ENCODE assay signal across 21 cellular contexts in the genomic region with DNA sequence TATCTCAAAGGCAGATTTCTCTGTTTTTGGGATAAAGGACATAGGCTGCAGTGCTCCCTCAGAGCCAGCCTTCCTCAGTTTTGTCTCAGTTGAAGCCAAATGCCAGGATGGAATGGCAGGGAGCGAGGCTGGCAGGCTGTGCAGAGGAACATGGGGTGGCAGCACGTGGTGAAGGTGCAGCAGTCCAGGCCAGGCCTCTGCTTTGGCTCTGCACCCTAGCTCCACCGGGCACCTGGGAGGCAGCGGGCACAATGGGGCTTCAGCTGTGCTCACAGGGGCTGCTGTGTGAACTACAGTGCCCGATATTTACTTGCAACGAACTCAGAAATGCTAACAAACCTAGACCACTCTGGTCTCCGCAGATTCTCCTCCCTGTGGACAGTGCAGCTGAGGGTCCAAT.
"Had no signal": no experiment of that assay in that cellular context is flagged by ENCODE, and none has a peak within 500 bp of the region (broad histone marks: within the 10 kb centered on the region; RNA-seq: fewer than 3 reads in every experiment).

No MANE protein-coding gene starts in this region.

- H3K9me3 ChIP-seq: colonic mucosa, esophagus muscularis mucosa, gastroesophageal sphincter, heart left ventricle, left lung, lower lobe of right lung, mucosa of descending colon had no signal

- ATAC-seq: foreskin keratinocyte, gastroesophageal sphincter, heart left ventricle, left cardiac atrium, left lung, left ventricle myocardium superior, lower lobe of right lung, mucosa of descending colon had no signal

- H3K36me3 Mint-ChIP-seq: immature natural killer cell, mesothelial cell of epicardium had no signal

- FAIRE-seq: endothelial cell of umbilical vein, frontal cortex had no signal

- H3K4me1 Mint-ChIP-seq: immature natural killer cell, mesothelial cell of epicardium had no signal

- H3K27ac Mint-ChIP-seq: dendritic cell treated with granulocyte-macrophage colony-stimulating factor and Interleukin-4, amounts not matched to agents 40 ng/mL and 50 ng/mL, for 4 days; immature natural killer cell; mesothelial cell of epicardium had no signal

- H3K27me3 ChIP-seq: colonic mucosa, esophagus muscularis mucosa, foreskin keratinocyte, gastroesophageal sphincter, heart left ventricle, hepatocyte, left lung had no signal

- DNase-seq: colonic mucosa; cortex of kidney; effector CD4-positive, alpha-beta T cell; effector memory CD4-positive, alpha-beta T cell; foreskin keratinocyte; heart left ventricle; immature natural killer cell; islet precursor cell; left cardiac atrium; left lung; left ventricle myocardium superior; lower lobe of right lung; mesenchymal stem cell; mucosa of descending colon had no signal

- H3K36me3 ChIP-seq: colonic mucosa, esophagus muscularis mucosa, gastroesophageal sphincter, heart left ventricle, left lung, lower lobe of right lung had no signal

- H2AFZ ChIP-seq: hepatocyte had no signal

- H3K4me2 ChIP-seq: hepatocyte had no signal

- H3K4me3 ChIP-seq: colonic mucosa, esophagus muscularis mucosa, gastroesophageal sphincter, heart left ventricle, hepatocyte, left lung, lower lobe of right lung, mucosa of descending colon had no signal

- H3K4me3 Mint-ChIP-seq: dendritic cell treated with granulocyte-macrophage colony-stimulating factor and Interleukin-4, amounts not matched to agents 40 ng/mL and 50 ng/mL, for 4 days; immature natural killer cell; mesothelial cell of epicardium had no signal

- H3K79me2 ChIP-seq: hepatocyte had no signal

- H3K9me3 Mint-ChIP-seq: dendritic cell treated with granulocyte-macrophage colony-stimulating factor and Interleukin-4, amounts not matched to agents 40 ng/mL and 50 ng/mL, for 4 days had no signal

- H3K27ac ChIP-seq: colonic mucosa, esophagus muscularis mucosa, foreskin keratinocyte, gastroesophageal sphincter, heart left ventricle, hepatocyte, left lung, lower lobe of right lung had no signal

- H3K27me3 Mint-ChIP-seq: dendritic cell treated with granulocyte-macrophage colony-stimulating factor and Interleukin-4, amounts not matched to agents 40 ng/mL and 50 ng/mL, for 4 days had no signal

- H3K4me1 ChIP-seq: colonic mucosa, esophagus muscularis mucosa, foreskin keratinocyte, gastroesophageal sphincter, heart left ventricle, left lung, lower lobe of right lung had no signal
